ENCODE assay signal across 8 cellular contexts in the genomic region with DNA sequence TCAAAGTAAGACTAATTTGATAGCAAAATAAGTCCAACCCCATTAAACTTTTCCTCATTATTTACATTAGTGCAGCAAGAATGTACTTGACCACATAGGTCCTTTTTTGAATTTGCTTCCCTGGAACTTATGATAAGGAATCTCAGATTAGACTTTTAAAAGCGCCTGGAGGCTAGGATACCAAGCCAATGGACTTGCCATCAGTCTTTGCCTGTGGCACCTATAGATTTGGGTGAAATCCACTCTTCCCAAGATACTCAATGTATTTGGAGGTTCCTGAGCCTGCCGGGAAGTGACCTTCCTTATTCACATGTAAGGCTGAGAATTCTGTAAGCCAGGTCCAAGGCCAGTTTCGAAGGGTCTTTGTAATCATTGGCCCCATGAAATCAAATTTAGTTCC.
"Had no signal": no experiment of that assay in that cellular context is flagged by ENCODE, and none has a peak within 500 bp of the region (broad histone marks: within the 10 kb centered on the region; RNA-seq: fewer than 3 reads in every experiment).

No MANE protein-coding gene starts in this region.

- DNase-seq: GOT3, H9, HCEC 1CT, KBM-7 had no signal

- H3K4me3 Mint-ChIP-seq: H9, IgD-negative memory B cell had no signal

- H3K36me3 Mint-ChIP-seq: IgD-negative memory B cell had no signal

- FAIRE-seq: H54, HepG2 had no signal

- ATAC-seq: HepG2 had no signal

- H3K27ac Mint-ChIP-seq: H9, IgD-negative memory B cell had no signal

- H3K4me1 Mint-ChIP-seq: H9, IgD-negative memory B cell had no signal

- H3K27ac ChIP-seq: HL-60 had no signal

- H3K27me3 Mint-ChIP-seq: IgD-negative memory B cell had no signal
